ENCODE assay signal across 8 cellular contexts in the genomic region with DNA sequence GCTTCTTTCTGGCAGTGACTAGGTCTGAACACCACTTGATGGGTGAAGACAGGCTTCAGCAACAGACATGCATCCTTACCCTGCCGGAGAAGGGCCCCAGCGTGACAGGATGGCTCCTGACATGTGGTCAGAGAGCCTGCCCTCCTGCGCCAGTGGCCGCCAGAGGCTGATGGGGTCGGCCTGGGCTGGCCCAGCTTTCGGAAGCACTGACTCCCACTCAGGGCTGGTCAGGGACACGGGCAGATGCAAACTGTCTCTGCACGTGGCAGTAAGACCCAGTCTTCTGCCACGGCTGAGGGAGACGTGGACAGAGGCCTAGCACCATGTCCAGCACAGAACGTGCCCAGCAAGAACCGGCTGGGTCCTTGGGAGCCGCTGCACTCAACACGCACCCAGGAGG. TPM values are rescaled to one million over a fixed set of nuclear protein-coding genes. Genes with fewer than 3 reads are reported as not detected.
"Had no signal": no experiment of that assay in that cellular context is flagged by ENCODE, and none has a peak within 500 bp of the region (broad histone marks: within the 10 kb centered on the region; RNA-seq: fewer than 3 reads in every experiment).

No MANE protein-coding gene starts in this region.

- H3K4me1 Mint-ChIP-seq: GM23338, H9 had no signal

- ATAC-seq: GM23338 had no signal

- H2AFZ ChIP-seq: GM23338 had no signal

- H3K9me3 Mint-ChIP-seq: GM23338, H9, HFFc6 had no signal

- H3K4me3 ChIP-seq: GM23338 had no signal

- H3K4me3 Mint-ChIP-seq: GM23338, H9, HFFc6 had no signal

- H3K27ac Mint-ChIP-seq: GM23338, H9, HFFc6 had no signal

- H3K27ac ChIP-seq: HL-60 had no signal

- H3K4me2 ChIP-seq: GM23338 had no signal

- DNase-seq: H9, HCEC 1CT, HFFc6, IMR-90 had no signal

RNA-seq across cellular contexts. Expression of a gene that starts 38.2 kb away (rescaled TPM):
- total RNA-seq: IMR-90 had no signal

RNA-seq across cellular contexts. Expression of a gene that starts 48.7 kb away (rescaled TPM):
- total RNA-seq: GM23338, H1, HFFc6, HT1080, IMR-90 had no signal
- polyA plus RNA-seq: IMR-90 had no signal
